23 cellular contexts compared by ENCODE assay signal in genomic region chr13:65063753-65064152, GRCh38.
DNase-seq lines count a peak whose midpoint lies in the region; ATAC-seq, FAIRE-seq and TF ChIP-seq lines count a peak whose summit lies in the region.
"Had no signal": no experiment of that assay in that cellular context is flagged by ENCODE, and none has a peak within 500 bp of the region (broad histone marks: within the 10 kb centered on the region; RNA-seq: fewer than 3 reads in every experiment).

No MANE protein-coding gene starts in this region.

- TF ChIP-seq CTCF in AG04450 (IDR thresholded peaks at IDR 0.05; ENCODE audit: low read depth, low read length), result no peak
- no peak for TF ChIP-seq CTCF in HFFc6 (IDR thresholded peaks at IDR 0.05)
- no peak for TF ChIP-seq CTCF in fibroblast of the aortic adventitia (IDR thresholded peaks at IDR 0.05; ENCODE audit: insufficient read depth, low read length)
- no peak for TF ChIP-seq CTCF in pancreas (IDR thresholded peaks at IDR 0.05)

- no peak overlapping the region for H3K27ac Mint-ChIP-seq in HFFc6
- H3K27ac Mint-ChIP-seq: activated naive CD4-positive, alpha-beta T cell treated with anti-CD3 and anti-CD28 coated beads for 36 hours; CD4-positive, alpha-beta memory T cell; stimulated activated memory B cell treated with anti-CD40 and anti-IgM and Interleukin-4, amounts not matched to agents 10 μg/mL and 1 μg/mL and 100 μg/mL, for 72 hours; T-helper 1 cell treated with Interleukin-12 subunit alpha and Interleukin-12 subunit beta and Interleukin-4 antibody, amounts not matched to agents 30 μg/mL and 1 μg/mL, for 36 hours had no signal

- H3K9me3 ChIP-seq in AG04450 (ENCODE audit: control insufficient read depth, insufficient read depth, low read length) (no peaks in the 10 kb centered on the region), pancreas (no peaks in the 10 kb centered on the region)
- H3K9me3 ChIP-seq: esophagus muscularis mucosa, neutrophil had no signal

- H3K9me3 Mint-ChIP-seq in HFFc6, result no peaks in the 10 kb centered on the region

- CTCF ChIA-PET in AG04450 (lab: Charles Lee), result interaction anchor here (0.7 kb wide), 1 partner anchor 154 kb away, joined by 3 read pairs; no protein-coding TSS in a partner anchor

- H3K27ac ChIP-seq in AG04450 (ENCODE audit: low read depth, low read length) (no peak overlapping the region), substantia nigra (ENCODE audit: low read depth, low read length, poor library complexity, severe bottlenecking) (no peak overlapping the region), pancreas (no peak overlapping the region)
- H3K27ac ChIP-seq: neutrophil had no signal

- WGBS in pancreas, 2 donors, result 0% methylated on average over 2 of the region's 2 CpGs

- ATAC-seq in GM21737 (IDR thresholded peaks at IDR 0.05; ENCODE audit: unreplicated experiment) (no peak), pancreas (no peak)
- ATAC-seq: stimulated activated memory B cell treated with anti-CD40 and anti-IgM and Interleukin-4, amounts not matched to agents 10 μg/mL and 1 μg/mL and 100 μg/mL, for 72 hours had no signal

- H3K36me3 Mint-ChIP-seq in HFFc6 (ENCODE audit: low read depth), result no peaks in the 10 kb centered on the region
- H3K36me3 Mint-ChIP-seq: CD4-positive, alpha-beta memory T cell; stimulated activated memory B cell treated with anti-CD40 and anti-IgM and Interleukin-4, amounts not matched to agents 10 μg/mL and 1 μg/mL and 100 μg/mL, for 72 hours had no signal

- POLR2A ChIA-PET in AG04450 (lab: Yijun Ruan, JAX), result no interaction called here

- no peaks in the 10 kb centered on the region for H3K36me3 ChIP-seq in pancreas
- H3K36me3 ChIP-seq: esophagus muscularis mucosa, neutrophil had no signal

- no peaks in the 10 kb centered on the region for H3K27me3 ChIP-seq in AG04450 (ENCODE audit: control insufficient read depth, insufficient read depth, low read length)
- no peaks in the 10 kb centered on the region for H3K27me3 ChIP-seq in pancreas
- H3K27me3 ChIP-seq: esophagus muscularis mucosa, neutrophil had no signal

- intact Hi-C loops in pancreas (cut with DNase I), result no loop called here

- no peaks in the 10 kb centered on the region; the same call in 1 of the 2 replicates for H3K27me3 Mint-ChIP-seq in HFFc6 (ENCODE audit: insufficient read depth)
- H3K27me3 Mint-ChIP-seq: CD4-positive, alpha-beta memory T cell; stimulated activated memory B cell treated with anti-CD40 and anti-IgM and Interleukin-4, amounts not matched to agents 10 μg/mL and 1 μg/mL and 100 μg/mL, for 72 hours had no signal

- no peaks in the 10 kb centered on the region for H3K4me1 ChIP-seq in pancreas

- peaks cover 9% of the 10 kb centered on the region; the same call in 1 of the 2 replicates for H3K4me1 Mint-ChIP-seq in HFFc6 (ENCODE audit: low read depth)
- H3K4me1 Mint-ChIP-seq: CD4-positive, alpha-beta memory T cell; stimulated activated memory B cell treated with anti-CD40 and anti-IgM and Interleukin-4, amounts not matched to agents 10 μg/mL and 1 μg/mL and 100 μg/mL, for 72 hours had no signal

- H3K4me3 ChIP-seq in AG04450 (ENCODE audit: low read depth, low read length) (no peak overlapping the region), fibroblast of the aortic adventitia (ENCODE audit: low read depth, low read length) (no peak overlapping the region), pancreas (no peak overlapping the region)
- H3K4me3 ChIP-seq: esophagus muscularis mucosa, smooth muscle cell had no signal

- DNase-seq in AG04450 (ENCODE audit: low read depth, low spot score), result peak; percentile 71
- peak; percentile 20 for DNase-seq in HFFc6
- DNase-seq in RPMI8226, result peak; percentile 31
- DNase-seq in fibroblast of the aortic adventitia (ENCODE audit: low read depth), result peak; percentile 30
- no peak for DNase-seq in SIG-M5 treated with dmso at 0.1 percent for 504 hours (lab: John Stamatoyannopoulos, UW; ENCODE audit: unreplicated experiment)
- DNase-seq in substantia nigra (lab: John Stamatoyannopoulos, UW), result no peak
- no peak for DNase-seq in pancreas
- DNase-seq: activated CD4-positive, alpha-beta T cell treated with anti-CD3 and anti-CD28 coated beads for 4 hours; activated naive CD4-positive, alpha-beta T cell treated with anti-CD3 and anti-CD28 coated beads for 36 hours; activated T-cell treated with anti-CD3 and anti-CD28 coated beads, Interleukin-2, amount 50 U/mL, for 48 hours; aorta; CD4-positive, alpha-beta memory T cell; DMS153; effector CD8-positive, alpha-beta T cell; GF-D8; NCI-H1092 treated with DMSO at 0.1 percent for 48 hours; NCI-H2171 had no signal

- H3K4me3 Mint-ChIP-seq in HFFc6, result no peak overlapping the region
- H3K4me3 Mint-ChIP-seq: activated naive CD4-positive, alpha-beta T cell treated with anti-CD3 and anti-CD28 coated beads for 36 hours; CD4-positive, alpha-beta memory T cell; stimulated activated memory B cell treated with anti-CD40 and anti-IgM and Interleukin-4, amounts not matched to agents 10 μg/mL and 1 μg/mL and 100 μg/mL, for 72 hours; T-helper 1 cell treated with Interleukin-12 subunit alpha and Interleukin-12 subunit beta and Interleukin-4 antibody, amounts not matched to agents 30 μg/mL and 1 μg/mL, for 36 hours had no signal

- FAIRE-seq in pancreas (lab: Jason Lieb, UNC), result no peak

Comparison
In these comparisons a context has a peak if more than half of its experiments do, and no peak if none do; other contexts are left out.
1. DNase-seq: peak in AG04450 (single experiment), HFFc6 (single experiment), RPMI8226 (single experiment) and fibroblast of the aortic adventitia (single experiment); none in SIG-M5 treated with dmso at 0.1 percent for 504 hours (single experiment), substantia nigra (0 of 49) and pancreas (0 of 6).